ENCODE assay signal across 12 cellular contexts in the genomic region with DNA sequence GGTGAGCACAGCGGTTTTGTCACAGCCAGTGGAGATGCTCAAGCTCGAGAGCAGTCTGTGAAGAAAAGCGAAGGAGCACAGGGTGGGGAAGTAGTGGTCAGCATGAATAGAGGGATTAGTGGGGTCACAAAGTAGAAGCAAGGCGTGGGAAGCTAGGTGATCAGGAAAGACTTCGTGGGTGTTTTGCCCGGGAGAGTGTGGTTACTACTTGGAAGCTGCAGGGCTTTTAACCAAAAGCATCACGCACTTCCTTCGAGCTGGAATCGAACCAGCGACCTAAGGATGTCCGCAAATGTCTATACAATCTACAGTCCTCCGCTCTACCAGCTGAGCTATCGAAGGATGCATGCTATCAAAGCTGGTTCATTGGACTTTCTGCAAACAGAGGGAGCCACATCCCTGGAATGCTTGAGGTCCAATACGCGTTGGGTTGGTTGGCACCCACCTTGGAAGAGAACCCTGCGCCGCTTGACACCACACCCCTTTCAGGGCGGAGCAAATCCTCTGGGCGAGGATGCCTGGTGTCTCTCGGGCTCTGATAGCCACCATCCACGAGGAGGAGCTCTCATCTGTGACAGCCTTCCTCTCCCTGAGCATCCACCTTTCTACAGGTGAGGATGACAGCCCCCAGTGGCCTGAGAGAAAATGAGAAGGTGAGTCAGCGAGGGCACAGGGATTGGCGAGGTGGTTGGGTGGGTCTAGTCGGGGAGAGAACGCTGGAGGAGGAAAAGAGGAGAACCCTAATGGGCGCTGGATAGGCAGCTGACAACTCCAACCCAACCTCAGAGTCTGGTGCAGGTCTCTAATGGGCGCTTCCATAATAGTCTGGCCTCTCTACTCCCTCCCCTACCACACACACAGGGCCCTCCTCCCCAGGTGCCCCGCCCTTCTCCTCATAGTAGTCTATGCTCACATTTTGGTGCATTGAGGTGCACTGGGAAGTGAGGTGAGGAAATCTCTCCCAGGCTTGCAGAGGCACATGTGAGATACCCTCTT. TPM values are rescaled to one million over a fixed set of nuclear protein-coding genes. Genes with fewer than 3 reads are reported as not detected.
DNase-seq lines count a peak whose midpoint lies in the region; ATAC-seq and TF ChIP-seq lines count a peak whose summit lies in the region.
"Had no signal": no experiment of that assay in that cellular context is flagged by ENCODE, and none has a peak within 500 bp of the region (broad histone marks: within the 10 kb centered on the region; RNA-seq: fewer than 3 reads in every experiment).

No MANE protein-coding gene starts in this region.

- ATAC-seq in natural killer cell (peak in 2 of 3 donors; percentile 29 to 38), HG03095 (IDR thresholded peaks at IDR 0.05; ENCODE audit: unreplicated experiment) (no peak)
- ATAC-seq in natural killer cell treated with Interleukin-12 subunit alpha and Interleukin-12 subunit beta and Interleukin-15 and Interleukin-18, amount 100 ng/mL, for 72 hours = no peak

- no TSS peak for BruUV-seq in PC-9 (replicated peaks; lab: Mats Ljungman, UMichigan)

- H2AFZ ChIP-seq in PC-9 = no peak overlapping the region

- no peaks in the 10 kb centered on the region; the same call in 1 of the 2 replicates for H3K4me1 ChIP-seq in PC-9 (replicated peaks; ENCODE audit: insufficient read depth)

- peaks cover 51 to 68% of the 10 kb centered on the region in 2 donors for H3K27me3 Mint-ChIP-seq in natural killer cell (ENCODE audit: low read depth in 2 of 2)
- H3K27me3 Mint-ChIP-seq in natural killer cell treated with Interleukin-12 subunit alpha and Interleukin-12 subunit beta and Interleukin-15 and Interleukin-18, amount 100 ng/mL, for 72 hours = peaks cover 50 to 71% of the 10 kb centered on the region in 2 donors
- H3K27me3 Mint-ChIP-seq in stimulated activated naive CD8-positive, alpha-beta T cell treated with anti-CD3 and anti-CD28 coated beads, Interleukin-15, Interleukin-2, amounts not matched to agents 100 ng/mL and 50 ng/mL, for 24 hours = peaks cover 77% of the 10 kb centered on the region

- peaks cover 14 to 32% of the 10 kb centered on the region in 2 donors for H3K4me1 Mint-ChIP-seq in natural killer cell
- peaks cover 14 to 28% of the 10 kb centered on the region in 2 donors for H3K4me1 Mint-ChIP-seq in natural killer cell treated with Interleukin-12 subunit alpha and Interleukin-12 subunit beta and Interleukin-15 and Interleukin-18, amount 100 ng/mL, for 72 hours (ENCODE audit: low read depth in 2 of 2)
- H3K4me1 Mint-ChIP-seq in stimulated activated naive CD8-positive, alpha-beta T cell treated with anti-CD3 and anti-CD28 coated beads, Interleukin-15, Interleukin-2, amounts not matched to agents 100 ng/mL and 50 ng/mL, for 24 hours (ENCODE audit: low read depth) = peaks cover 27% of the 10 kb centered on the region

- no peaks in the 10 kb centered on the region for H3F3A ChIP-seq in PC-9 (ENCODE audit: insufficient read depth, low read depth)

- intact Hi-C loops in natural killer cell (cut with micrococcal nuclease) = no loop called here
- intact Hi-C loops in PC-9 (cut with micrococcal nuclease; ENCODE audit: unreplicated experiment) = no loop called here
- intact Hi-C loops in dorsolateral prefrontal cortex (cut with DNase I) = no loop called here

- no peaks in the 10 kb centered on the region for H3K36me3 Mint-ChIP-seq in natural killer cell
- no peaks in the 10 kb centered on the region for H3K36me3 Mint-ChIP-seq in natural killer cell treated with Interleukin-12 subunit alpha and Interleukin-12 subunit beta and Interleukin-15 and Interleukin-18, amount 100 ng/mL, for 72 hours
- H3K36me3 Mint-ChIP-seq in stimulated activated naive CD8-positive, alpha-beta T cell treated with anti-CD3 and anti-CD28 coated beads, Interleukin-15, Interleukin-2, amounts not matched to agents 100 ng/mL and 50 ng/mL, for 24 hours (ENCODE audit: low read depth) = no peaks in the 10 kb centered on the region
- H3K36me3 Mint-ChIP-seq: stimulated activated naive B cell treated with anti-CD40 and anti-IgM and Interleukin-4, amounts not matched to agents 10 μg/mL and 1 μg/mL and 100 μg/mL, for 72 hours had no signal

- POLR2A ChIA-PET in PC-9 (lab: Charles Lee; ENCODE audit: unreplicated experiment) = no interaction called here

- CTCF ChIA-PET in PC-9 (lab: Charles Lee) = interaction anchor here (0.6 kb wide), 1 partner anchor 205 kb away, joined by 3 read pairs; no protein-coding TSS in a partner anchor

- no peak overlapping the region for H3K4me3 Mint-ChIP-seq in natural killer cell
- H3K4me3 Mint-ChIP-seq in natural killer cell treated with Interleukin-12 subunit alpha and Interleukin-12 subunit beta and Interleukin-15 and Interleukin-18, amount 100 ng/mL, for 72 hours = no peak overlapping the region
- no peak overlapping the region for H3K4me3 Mint-ChIP-seq in stimulated activated naive CD8-positive, alpha-beta T cell treated with anti-CD3 and anti-CD28 coated beads, Interleukin-15, Interleukin-2, amounts not matched to agents 100 ng/mL and 50 ng/mL, for 24 hours
- H3K4me3 Mint-ChIP-seq: stimulated activated naive B cell treated with anti-CD40 and anti-IgM and Interleukin-4, amounts not matched to agents 10 μg/mL and 1 μg/mL and 100 μg/mL, for 72 hours had no signal

- H3K9me3 Mint-ChIP-seq in natural killer cell = no peaks in the 10 kb centered on the region
- H3K9me3 Mint-ChIP-seq in natural killer cell treated with Interleukin-12 subunit alpha and Interleukin-12 subunit beta and Interleukin-15 and Interleukin-18, amount 100 ng/mL, for 72 hours = no peaks in the 10 kb centered on the region
- H3K9me3 Mint-ChIP-seq in stimulated activated naive CD8-positive, alpha-beta T cell treated with anti-CD3 and anti-CD28 coated beads, Interleukin-15, Interleukin-2, amounts not matched to agents 100 ng/mL and 50 ng/mL, for 24 hours = no peaks in the 10 kb centered on the region
- H3K9me3 Mint-ChIP-seq: stimulated activated naive B cell treated with anti-CD40 and anti-IgM and Interleukin-4, amounts not matched to agents 10 μg/mL and 1 μg/mL and 100 μg/mL, for 72 hours had no signal

- H3K27me3 ChIP-seq in PC-9 (ENCODE audit: insufficient read depth, low read depth) = no peaks in the 10 kb centered on the region
- peaks cover 0 to 97% (median 77%) of the 10 kb centered on the region in 45 donors for H3K27me3 ChIP-seq in dorsolateral prefrontal cortex

- H3K4me2 ChIP-seq in PC-9 = peak overlapping the region; percentile 31; the same call in 1 of the 2 replicates

- H3K4me3 ChIP-seq in PC-9 (no peak overlapping the region), epithelial cell of esophagus (ENCODE audit: low read length) (no peak overlapping the region), dorsolateral prefrontal cortex (no peak overlapping the region)
- H3K4me3 ChIP-seq: SK-N-MC had no signal

- no peak overlapping the region for H3K27ac Mint-ChIP-seq in natural killer cell
- H3K27ac Mint-ChIP-seq in natural killer cell treated with Interleukin-12 subunit alpha and Interleukin-12 subunit beta and Interleukin-15 and Interleukin-18, amount 100 ng/mL, for 72 hours = no peak overlapping the region
- H3K27ac Mint-ChIP-seq in stimulated activated naive CD8-positive, alpha-beta T cell treated with anti-CD3 and anti-CD28 coated beads, Interleukin-15, Interleukin-2, amounts not matched to agents 100 ng/mL and 50 ng/mL, for 24 hours = peak overlapping the region; percentile 37
- H3K27ac Mint-ChIP-seq: stimulated activated naive B cell treated with anti-CD40 and anti-IgM and Interleukin-4, amounts not matched to agents 10 μg/mL and 1 μg/mL and 100 μg/mL, for 72 hours had no signal

- no peaks in the 10 kb centered on the region for H3K9me2 ChIP-seq in PC-9 (ENCODE audit: insufficient read depth)

- no peaks in the 10 kb centered on the region for H3K9me3 ChIP-seq in PC-9 (ENCODE audit: insufficient read depth, low read depth)

- no peak overlapping the region for H3K27ac ChIP-seq in PC-9
- no peak overlapping the region for H3K27ac ChIP-seq in dorsolateral prefrontal cortex
- H3K27ac ChIP-seq: SK-N-MC had no signal

- no peaks in the 10 kb centered on the region for H3K36me3 ChIP-seq in PC-9 (ENCODE audit: low read depth)

- H4K20me1 ChIP-seq in PC-9 (ENCODE audit: insufficient read depth) = no peaks in the 10 kb centered on the region

- H3K79me2 ChIP-seq in PC-9 (ENCODE audit: low read depth) = no peaks in the 10 kb centered on the region

- DNase-seq in natural killer cell (no peak), PC-9 (peak; percentile 21 to 58), epithelial cell of esophagus (ENCODE audit: low read depth) (peak; percentile 85), dorsolateral prefrontal cortex (no peak), KBM-7 (no peak)
- no peak for DNase-seq in natural killer cell treated with Interleukin-12 subunit alpha and Interleukin-12 subunit beta and Interleukin-15 and Interleukin-18, amount 100 ng/mL, for 72 hours (ENCODE audit: low spot score)
- DNase-seq: naive B cell; stimulated activated naive B cell treated with anti-CD40 and anti-IgM and Interleukin-4, amounts not matched to agents 10 μg/mL and 1 μg/mL and 100 μg/mL, for 72 hours had no signal

- in situ Hi-C loops in KBM-7 (cut with MboI; ENCODE audit: low pct_unique_long_range_greater_than_20kb, low sequenced_read_pairs) = no loop called here

- TF ChIP-seq CTCF in natural killer cell (IDR thresholded peaks at IDR 0.05) = no peak
- TF ChIP-seq CTCF in PC-9 (conservative IDR thresholded peaks at IDR 0.05) = no peak; the same call in 1 of the 2 replicates
- TF ChIP-seq CTCF in epithelial cell of esophagus (IDR thresholded peaks at IDR 0.05; ENCODE audit: insufficient read depth, low read depth, low read length, missing control alignments) = peak; percentile 43
- TF ChIP-seq CTCF in dorsolateral prefrontal cortex (IDR thresholded peaks at IDR 0.05 in 54 of 56, conservative IDR thresholded peaks at IDR 0.05 in 2 of 56; ENCODE audit: low read depth in 1 of 56, partially characterized antibody in 56 of 56) = no peak

RNA-seq across cellular contexts. Expression of a gene that starts 16.0 kb away (rescaled TPM):
- total RNA-seq in natural killer cell = not detected
- total RNA-seq in natural killer cell treated with Interleukin-12 subunit alpha and Interleukin-12 subunit beta and Interleukin-15 and Interleukin-18, amount 100 ng/mL, for 72 hours = not detected
- total RNA-seq in PC-9 (2021) = not detected in 2 replicates
- not detected for total RNA-seq in dorsolateral prefrontal cortex
- total RNA-seq: cerebellum had no signal

RNA-seq across cellular contexts. Expression of a gene that starts 26.8 kb away (rescaled TPM):
- total RNA-seq in natural killer cell = under 1 TPM in 2 of 3 donors, not detected in 1; 0.60 to 0.68 TPM
- total RNA-seq in natural killer cell treated with Interleukin-12 subunit alpha and Interleukin-12 subunit beta and Interleukin-15 and Interleukin-18, amount 100 ng/mL, for 72 hours = 1 to 10 TPM in 1 of 2 donors, under 1 TPM in 1; 0.50 to 1.2 TPM
- total RNA-seq in PC-9 (2021) = 2.0 and 4.0 TPM in 2 replicates
- total RNA-seq in dorsolateral prefrontal cortex = 10 to 100 TPM in 2 of 120 experiments, 1 to 10 TPM in 111, under 1 TPM in 7; 0.41 to 12.0 (median 3.1) TPM

RNA-seq across cellular contexts. Expression of a gene that starts 31.1 kb away (rescaled TPM):
- total RNA-seq in natural killer cell = under 1 TPM in 1 of 3 donors, not detected in 2; 0.35 TPM
- 1 to 10 TPM in 1 of 2 donors, under 1 TPM in 1; 0.78 to 1.6 TPM for total RNA-seq in natural killer cell treated with Interleukin-12 subunit alpha and Interleukin-12 subunit beta and Interleukin-15 and Interleukin-18, amount 100 ng/mL, for 72 hours
- total RNA-seq in PC-9 (2021) = 4.4 and 5.7 TPM in 2 replicates
- 1 to 10 TPM in 98 of 120 experiments, under 1 TPM in 15, not detected in 7; 0.63 to 9.5 (median 1.9) TPM for total RNA-seq in dorsolateral prefrontal cortex

Comparison
In these comparisons a context has a peak if more than half of its experiments do, and no peak if none do; other contexts are left out.
1. ATAC-seq: peak in natural killer cell (2 of 3); none in natural killer cell treated with Interleukin-12 subunit alpha and Interleukin-12 subunit beta and Interleukin-15 and Interleukin-18, amount 100 ng/mL, for 72 hours (0 of 2) and HG03095 (single experiment).
2. DNase-seq: peak in PC-9 (2 of 2) and epithelial cell of esophagus (single experiment); none in natural killer cell (single experiment), natural killer cell treated with Interleukin-12 subunit alpha and Interleukin-12 subunit beta and Interleukin-15 and Interleukin-18, amount 100 ng/mL, for 72 hours (single experiment), dorsolateral prefrontal cortex (0 of 10) and KBM-7 (single experiment).